ENCODE assay signal across 17 cellular contexts in genomic region chr10:26810435-26811026, GRCh38.
"Had no signal": no experiment of that assay in that cellular context is flagged by ENCODE, and none has a peak within 500 bp of the region (broad histone marks: within the 10 kb centered on the region; RNA-seq: fewer than 3 reads in every experiment).

No MANE protein-coding gene starts in this region.

- H3K4me3 Mint-ChIP-seq: activated CD4-positive, alpha-beta T cell treated with anti-CD3 and anti-CD28 coated beads for 36 hours; activated naive CD8-positive, alpha-beta T cell treated with anti-CD3 and anti-CD28 coated beads for 36 hours; activated T-helper 1 cell treated with anti-CD3 and anti-CD28 coated beads, Interleukin-12 subunit alpha, Interleukin-12 subunit beta, Interleukin-2, Interleukin-4 antibody, amounts not matched to agents 30 ng/mL and 10 ng/mL and 1 ng/mL, durations not matched to agents 14 hours and 24 hours and 36 hours; natural killer cell treated with Interleukin-12 subunit alpha and Interleukin-12 subunit beta and Interleukin-15 and Interleukin-18, amount 100 ng/mL, for 72 hours; stimulated activated memory B cell treated with anti-CD40 and anti-IgM and Interleukin-4, amounts not matched to agents 10 μg/mL and 1 μg/mL and 100 μg/mL, for 72 hours had no signal

- H3K4me2 ChIP-seq: hepatocyte had no signal

- H3K36me3 Mint-ChIP-seq: natural killer cell treated with Interleukin-12 subunit alpha and Interleukin-12 subunit beta and Interleukin-15 and Interleukin-18, amount 100 ng/mL, for 72 hours had no signal

- ATAC-seq: activated CD4-positive, alpha-beta T cell treated with anti-CD3 and anti-CD28 coated beads for 36 hours; left cardiac atrium; stimulated activated memory B cell treated with anti-CD40 and anti-IgM and Interleukin-4, amounts not matched to agents 10 μg/mL and 1 μg/mL and 100 μg/mL, for 72 hours had no signal

- H3K36me3 ChIP-seq: cardiac muscle cell, esophagus muscularis mucosa, sigmoid colon had no signal

- H3K9me3 Mint-ChIP-seq: natural killer cell treated with Interleukin-12 subunit alpha and Interleukin-12 subunit beta and Interleukin-15 and Interleukin-18, amount 100 ng/mL, for 72 hours; stimulated activated memory B cell treated with anti-CD40 and anti-IgM and Interleukin-4, amounts not matched to agents 10 μg/mL and 1 μg/mL and 100 μg/mL, for 72 hours had no signal

- H3K4me3 ChIP-seq: cardiac muscle cell, esophagus muscularis mucosa, hepatocyte, sigmoid colon, spleen had no signal

- DNase-seq: activated CD4-positive, alpha-beta T cell treated with anti-CD3 and anti-CD28 coated beads for 36 hours; activated CD4-positive, alpha-beta T cell treated with anti-CD3 and anti-CD28 coated beads, Interleukin-2, amount 50 U/mL, for 48 hours; activated gamma-delta T cell treated with Interleukin-2 at 50 U/mL for 16 hours; activated naive CD8-positive, alpha-beta T cell treated with anti-CD3 and anti-CD28 coated beads for 36 hours; amygdala; dermis blood vessel endothelial cell; effector memory CD4-positive, alpha-beta T cell; left cardiac atrium; sigmoid colon; spleen; stimulated activated CD4-positive, alpha-beta T cell treated with anti-CD3 and anti-CD28 coated beads, Interleukin-4, amount 100 ng/mL, for 4 hours had no signal

- H2AFZ ChIP-seq: hepatocyte had no signal

- H3K9me3 ChIP-seq: esophagus muscularis mucosa, sigmoid colon, spleen had no signal

- H3K27me3 Mint-ChIP-seq: activated CD4-positive, alpha-beta T cell treated with anti-CD3 and anti-CD28 coated beads for 36 hours; activated naive CD8-positive, alpha-beta T cell treated with anti-CD3 and anti-CD28 coated beads for 36 hours; natural killer cell treated with Interleukin-12 subunit alpha and Interleukin-12 subunit beta and Interleukin-15 and Interleukin-18, amount 100 ng/mL, for 72 hours; stimulated activated memory B cell treated with anti-CD40 and anti-IgM and Interleukin-4, amounts not matched to agents 10 μg/mL and 1 μg/mL and 100 μg/mL, for 72 hours had no signal

- H3K27ac ChIP-seq: cardiac muscle cell, esophagus muscularis mucosa, hepatocyte, sigmoid colon, spleen had no signal

- H3K27ac Mint-ChIP-seq: activated CD4-positive, alpha-beta T cell treated with anti-CD3 and anti-CD28 coated beads for 36 hours; activated naive CD8-positive, alpha-beta T cell treated with anti-CD3 and anti-CD28 coated beads for 36 hours; activated T-helper 1 cell treated with anti-CD3 and anti-CD28 coated beads, Interleukin-12 subunit alpha, Interleukin-12 subunit beta, Interleukin-2, Interleukin-4 antibody, amounts not matched to agents 30 ng/mL and 10 ng/mL and 1 ng/mL, durations not matched to agents 14 hours and 24 hours and 36 hours; natural killer cell treated with Interleukin-12 subunit alpha and Interleukin-12 subunit beta and Interleukin-15 and Interleukin-18, amount 100 ng/mL, for 72 hours; stimulated activated memory B cell treated with anti-CD40 and anti-IgM and Interleukin-4, amounts not matched to agents 10 μg/mL and 1 μg/mL and 100 μg/mL, for 72 hours had no signal

- H3K27me3 ChIP-seq: cardiac muscle cell, esophagus muscularis mucosa, hepatocyte, sigmoid colon, spleen had no signal
